Comparison of ENCODE assay signal across 25 cellular contexts in the genomic region with DNA sequence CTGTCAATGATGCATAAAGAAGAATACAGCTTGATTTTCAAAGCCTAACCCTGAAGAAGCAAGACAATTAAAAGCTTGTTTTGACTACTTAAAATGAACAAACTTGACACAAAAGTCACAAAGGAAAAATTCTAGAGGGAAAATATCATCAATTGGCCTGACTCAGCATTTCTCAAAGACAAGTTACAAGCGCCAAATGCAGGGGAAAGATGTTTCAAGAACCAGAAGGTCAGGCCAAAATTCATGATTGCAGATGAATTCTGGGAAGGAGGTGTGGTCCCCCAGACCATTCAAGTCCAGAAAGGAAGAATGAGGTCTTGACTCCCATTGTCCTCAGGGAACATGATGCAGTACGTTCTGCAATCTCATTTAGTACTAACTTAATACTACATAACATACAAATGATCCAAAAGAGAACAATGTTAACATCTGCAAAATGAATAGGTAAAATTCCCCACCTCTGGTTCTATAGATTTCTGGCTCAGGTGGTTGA.
DNase-seq lines count a peak whose midpoint lies in the region; ATAC-seq, FAIRE-seq and TF ChIP-seq lines count a peak whose summit lies in the region.
"Had no signal": no experiment of that assay in that cellular context is flagged by ENCODE, and none has a peak within 500 bp of the region (broad histone marks: within the 10 kb centered on the region; RNA-seq: fewer than 3 reads in every experiment).

No MANE protein-coding gene starts in this region.

- H3K4me1 ChIP-seq in HepG2 (ENCODE audit: insufficient read depth, low read length) (no peaks in the 10 kb centered on the region), right lobe of liver (no peaks in the 10 kb centered on the region)
- H3K4me1 ChIP-seq: SJSA1 had no signal

- BruUV-seq in HepG2 (replicated peaks; lab: Mats Ljungman, UMichigan) = no TSS peak

- TF ChIP-seq RAD21 in HepG2 (CRISPR knock-in tag; IDR thresholded peaks at IDR 0.05) = no peak

- no peaks in the 10 kb centered on the region for H3K79me2 ChIP-seq in HepG2 (ENCODE audit: insufficient read depth, low read length)

- H3K9ac ChIP-seq in HepG2 (ENCODE audit: insufficient read depth, low read depth, low read length) = no peak overlapping the region
- H3K9ac ChIP-seq: BLaER1 had no signal

- H2AFZ ChIP-seq in HepG2 (ENCODE audit: low read length) = no peak overlapping the region

- H3K4me2 ChIP-seq in HepG2 (ENCODE audit: low read depth, low read length) = no peak overlapping the region
- H3K4me2 ChIP-seq: BLaER1 had no signal

- TF ChIP-seq EP300 in HepG2 (IDR thresholded peaks at IDR 0.05; ENCODE audit: low read depth in 2 of 2, low read length in 2 of 2) (no peak), HepG2 (CRISPR knock-in tag; IDR thresholded peaks at IDR 0.05; ENCODE audit: borderline replicate concordance) (no peak)

- H3K27ac Mint-ChIP-seq in activated T-cell treated with anti-CD3 and anti-CD28 coated beads, Interleukin-2, amount 50 U/mL, for 24 hours = peak overlapping the region; percentile 52
- H3K27ac Mint-ChIP-seq: CD4-positive, alpha-beta T cell had no signal

- no peak for FAIRE-seq in HepG2 (lab: Jason Lieb, UNC)
- FAIRE-seq: GM18507 had no signal

- H3K9me3 ChIP-seq in HepG2 (ENCODE audit: low read length) (no peaks in the 10 kb centered on the region), right lobe of liver (no peaks in the 10 kb centered on the region)
- H3K9me3 ChIP-seq: BLaER1, MG63, SJSA1 had no signal

- intact Hi-C loops in HepG2 (cut with micrococcal nuclease; ENCODE audit: unreplicated experiment) (no loop called here), right lobe of liver (cut with DNase I) (no loop called here)

- no peak for TF ChIP-seq CTCF in HepG2 (CRISPR knock-in tag; IDR thresholded peaks at IDR 0.05)
- no peak for TF ChIP-seq CTCF in right lobe of liver (IDR thresholded peaks at IDR 0.05)
- TF ChIP-seq CTCF in fibroblast of the aortic adventitia (IDR thresholded peaks at IDR 0.05; ENCODE audit: insufficient read depth, low read length) = no peak

- DNase-seq in activated T-cell treated with anti-CD3 and anti-CD28 coated beads, Interleukin-2, amount 50 U/mL, for 24 hours = no peak
- DNase-seq in activated T-cell treated with anti-CD3 and anti-CD28 coated beads, Interleukin-2, amount 50 U/mL, for 1 hour = no peak
- DNase-seq in HepG2 (ENCODE audit: low spot score) (no peak), right lobe of liver (no peak), fibroblast of the aortic adventitia (ENCODE audit: low read depth) (peak; percentile 39), skeletal muscle cell (ENCODE audit: low read depth) (peak; percentile 4), A172 (ENCODE audit: low spot score) (no peak)
- DNase-seq: CD4-positive, alpha-beta T cell; COR-L47; DMS53; H7; KG1; MG63; NCI-H1105 treated with DMSO at 0.1 percent for 48 hours; NCI-H2029 treated with DMSO at 0.1 percent for 48 hours; NCI-H446 treated with DMSO at 0.1 percent for 48 hours; NCI-H526; NCI-H82; NK-92 treated with Interleukin-12 subunit alpha and Interleukin-12 subunit beta, amount 100 ng/mL, for 24 hours; PC-3 had no signal

- no peaks in the 10 kb centered on the region for H3K27me3 Mint-ChIP-seq in activated T-cell treated with anti-CD3 and anti-CD28 coated beads, Interleukin-2, amount 50 U/mL, for 24 hours
- H3K27me3 Mint-ChIP-seq: CD4-positive, alpha-beta T cell had no signal

- ATAC-seq in HepG2 (no peak), right lobe of liver (no peak), GM21528 (IDR thresholded peaks at IDR 0.05; ENCODE audit: low FRiP score, unreplicated experiment) (no peak)
- ATAC-seq: PC-3 had no signal

- H3K27ac ChIP-seq in HepG2 (ENCODE audit: extremely low read length, insufficient read depth, low read length) = no peak overlapping the region
- no peak overlapping the region for H3K27ac ChIP-seq in right lobe of liver
- H3K27ac ChIP-seq: 22Rv1, BLaER1, SJSA1 had no signal

- H3K36me3 ChIP-seq in HepG2 (replicated peaks in 1 of 2; ENCODE audit: control insufficient read depth in 1 of 2, insufficient read depth in 2 of 2, low read length in 2 of 2) = peaks cover 1 to 19% of the 10 kb centered on the region in 2 experiments; a peak in 4 of 5 replicates
- H3K36me3 ChIP-seq in right lobe of liver = peaks cover 0 to 4% (median 0%) of the 10 kb centered on the region in 4 donors

- TF ChIP-seq POLR2A in HepG2 (IDR thresholded peaks at IDR 0.05; ENCODE audit: insufficient read depth in 1 of 2, low read depth in 2 of 2, low read length in 2 of 2) (no peak), right lobe of liver (IDR thresholded peaks at IDR 0.05) (no peak)

- no peak overlapping the region for H3K4me3 Mint-ChIP-seq in activated T-cell treated with anti-CD3 and anti-CD28 coated beads, Interleukin-2, amount 50 U/mL, for 24 hours
- H3K4me3 Mint-ChIP-seq: CD4-positive, alpha-beta T cell had no signal

- H4K20me1 ChIP-seq in HepG2 (ENCODE audit: insufficient read depth, low read length) = no peaks in the 10 kb centered on the region
- H4K20me1 ChIP-seq: BLaER1 had no signal

- H3K27me3 ChIP-seq in HepG2 (ENCODE audit: control insufficient read depth in 1 of 2, insufficient read depth in 2 of 2, low read length in 2 of 2) (no peaks in the 10 kb centered on the region), right lobe of liver (no peaks in the 10 kb centered on the region)
- H3K27me3 ChIP-seq: BLaER1, MG63, SJSA1 had no signal

- peaks cover 13% of the 10 kb centered on the region for H3K4me1 Mint-ChIP-seq in activated T-cell treated with anti-CD3 and anti-CD28 coated beads, Interleukin-2, amount 50 U/mL, for 24 hours (ENCODE audit: low read depth)

- 98% methylated on average over 2 of the region's 2 CpGs for WGBS in HepG2 (ENCODE audit: low lambda C conversion rate)
- 85% methylated on average over 2 of the region's 2 CpGs for WGBS in right lobe of liver (ENCODE audit: insufficient coverage, low coverage, low lambda C conversion rate, missing lambda C conversion rate)

- H3K9me3 Mint-ChIP-seq in activated T-cell treated with anti-CD3 and anti-CD28 coated beads, Interleukin-2, amount 50 U/mL, for 24 hours = no peaks in the 10 kb centered on the region
- H3K9me3 Mint-ChIP-seq: CD4-positive, alpha-beta T cell had no signal

- in situ Hi-C loops in HepG2 (cut with HindIII; ENCODE audit: extremely low pct_ligation_motif_present, low pct_unique_long_range_greater_than_20kb) = loop anchor here (25.0 kb wide), 1 partner anchor 100 kb away; no protein-coding TSS in a partner anchor

- H3K4me3 ChIP-seq in HepG2 (replicated peaks in 1 of 3; ENCODE audit: insufficient read depth in 1 of 3, low read depth in 2 of 3, low read length in 3 of 3) = no peak overlapping the region
- H3K4me3 ChIP-seq in right lobe of liver = no peak overlapping the region
- H3K4me3 ChIP-seq in fibroblast of the aortic adventitia (ENCODE audit: low read depth, low read length) = no peak overlapping the region
- no peak overlapping the region for H3K4me3 ChIP-seq in skeletal muscle cell (ENCODE audit: low read depth, low read length)
- H3K4me3 ChIP-seq: BLaER1, MG63, SJSA1 had no signal

- H3K36me3 Mint-ChIP-seq in activated T-cell treated with anti-CD3 and anti-CD28 coated beads, Interleukin-2, amount 50 U/mL, for 24 hours (ENCODE audit: low read depth) = peaks cover 49% of the 10 kb centered on the region

- POLR2A ChIA-PET in HepG2 (lab: Yijun Ruan, JAX) = no interaction called here

- CTCF ChIA-PET in HepG2 (lab: Yijun Ruan, JAX; ENCODE audit: low intra/inter-chr PET ratio, low total read pairs) = no interaction called here

TF ChIP-seq in HepG2, 621 proteins besides CTCF, POLR2A, EP300 and RAD21:
- TF ChIP-seq MAFF (IDR thresholded peaks at IDR 0.05; ENCODE audit: low read depth, low read length) (peak; percentile 98), MAFK (conservative IDR thresholded peaks at IDR 0.05 in 1 of 2, IDR thresholded peaks at IDR 0.05 in 1 of 2; ENCODE audit: low read length in 2 of 2) (peak; percentile 97 to 99), ZFY (CRISPR knock-in tag; IDR thresholded peaks at IDR 0.05) (no peak)

Comparison
In these comparisons a context has a peak if more than half of its experiments do, and no peak if none do; other contexts are left out.
1. DNase-seq: peak in fibroblast of the aortic adventitia (single experiment) and skeletal muscle cell (single experiment); none in activated T-cell treated with anti-CD3 and anti-CD28 coated beads, Interleukin-2, amount 50 U/mL, for 24 hours (single experiment), activated T-cell treated with anti-CD3 and anti-CD28 coated beads, Interleukin-2, amount 50 U/mL, for 1 hour (single experiment), HepG2 (single experiment), right lobe of liver (0 of 3) and A172 (single experiment).